18 cellular contexts compared by ENCODE assay signal in genomic region chr10:130439796-130440195, GRCh38.
DNase-seq lines count a peak whose midpoint lies in the region; ATAC-seq and TF ChIP-seq lines count a peak whose summit lies in the region.
"Had no signal": no experiment of that assay in that cellular context is flagged by ENCODE, and none has a peak within 500 bp of the region (broad histone marks: within the 10 kb centered on the region; RNA-seq: fewer than 3 reads in every experiment).

No MANE protein-coding gene starts in this region.

- H3K9me3 ChIP-seq in H9 (ENCODE audit: control insufficient read depth, low read depth, low read length) (no peaks in the 10 kb centered on the region), endodermal cell (ENCODE audit: control insufficient read depth, low read length) (no peaks in the 10 kb centered on the region), trophoblast cell (ENCODE audit: insufficient read depth, low read depth, low read length) (no peaks in the 10 kb centered on the region)
- H3K9me3 ChIP-seq: A549, Caco-2 had no signal

- H3K23ac ChIP-seq in H9 (ENCODE audit: insufficient read length, low read depth, low read length) = no peak overlapping the region
- no peak overlapping the region for H3K23ac ChIP-seq in trophoblast cell (ENCODE audit: low read length)

- H4K91ac ChIP-seq in H9 (ENCODE audit: insufficient read length, low read depth, low read length) (no peak overlapping the region), trophoblast cell (ENCODE audit: low read depth, low read length) (no peak overlapping the region)

- peak; percentile 31 for DNase-seq in activated CD8-positive, alpha-beta memory T cell treated with anti-CD3 and anti-CD28 coated beads, Interleukin-2, amount 10 ng/mL, durations not matched to agents 7 days and 5 days
- DNase-seq in activated CD8-positive, alpha-beta memory T cell treated with anti-CD3 and anti-CD28 coated beads, Interleukin-2, amount 50 U/mL, for 4 hours = no peak
- DNase-seq in H9 (peak; percentile 15), endodermal cell (peak; percentile 20), trophoblast cell (no peak), NCI-H2107 (lab: John Stamatoyannopoulos, UW) (no peak), inferior parietal cortex (ENCODE audit: extremely low spot score) (no peak), DMS153 treated with DMSO at 0.1 percent for 48 hours (lab: John Stamatoyannopoulos, UW; ENCODE audit: unreplicated experiment) (no peak)
- DNase-seq: AML-193; Caco-2; CD4-positive, alpha-beta T cell; GDM1; GM23248; HCEC 1CT had no signal

- H3K27me3 ChIP-seq in H9 (ENCODE audit: insufficient read depth, low read length) (no peaks in the 10 kb centered on the region), endodermal cell (ENCODE audit: control insufficient read depth, insufficient read depth, low read length, poor library complexity, severe bottlenecking) (no peaks in the 10 kb centered on the region), trophoblast cell (ENCODE audit: insufficient read depth, low read length) (no peaks in the 10 kb centered on the region)

- H3K4me2 ChIP-seq in H9 (ENCODE audit: insufficient read depth, insufficient read length, low read length) (no peak overlapping the region), trophoblast cell (ENCODE audit: low read length) (no peak overlapping the region)
- H3K4me2 ChIP-seq: A549 had no signal

- H3K36me3 Mint-ChIP-seq in activated CD8-positive, alpha-beta memory T cell treated with anti-CD3 and anti-CD28 coated beads, Interleukin-2, amount 10 ng/mL, durations not matched to agents 7 days and 5 days = no peaks in the 10 kb centered on the region
- no peaks in the 10 kb centered on the region for H3K36me3 Mint-ChIP-seq in H9 (ENCODE audit: insufficient read depth in 1 of 3, low read depth in 3 of 3)
- H3K36me3 Mint-ChIP-seq in endodermal cell (ENCODE audit: low read depth) = no peaks in the 10 kb centered on the region

- H2BK120ac ChIP-seq in H9 (ENCODE audit: low read depth, low read length, poor library complexity, severe bottlenecking) = no peak overlapping the region
- H2BK120ac ChIP-seq in trophoblast cell (ENCODE audit: insufficient read depth, low read length, poor library complexity) = no peak overlapping the region

- H3K56ac ChIP-seq in H9 (ENCODE audit: insufficient read length, low read depth, low read length) = no peak overlapping the region

- H4K12ac ChIP-seq in trophoblast cell (ENCODE audit: low read depth, low read length) = no peak overlapping the region

- H2BK20ac ChIP-seq in H9 (ENCODE audit: low read depth, low read length, poor library complexity, severe bottlenecking) = no peak overlapping the region

- H3K4me3 Mint-ChIP-seq in activated CD8-positive, alpha-beta memory T cell treated with anti-CD3 and anti-CD28 coated beads, Interleukin-2, amount 10 ng/mL, durations not matched to agents 7 days and 5 days = no peak overlapping the region
- H3K4me3 Mint-ChIP-seq in H9 (no peak overlapping the region), endodermal cell (no peak overlapping the region)
- H3K4me3 Mint-ChIP-seq: CD4-positive, alpha-beta T cell had no signal

- no peak for ATAC-seq in activated CD8-positive, alpha-beta memory T cell treated with anti-CD3 and anti-CD28 coated beads, Interleukin-2, amount 10 ng/mL, durations not matched to agents 7 days and 5 days
- ATAC-seq: A549 had no signal

- H4K20me1 ChIP-seq in H9 (ENCODE audit: control insufficient read depth, insufficient read depth, insufficient read length) = no peaks in the 10 kb centered on the region

- H2AK5ac ChIP-seq in H9 (ENCODE audit: insufficient read length, low read length) = no peak overlapping the region
- H2AK5ac ChIP-seq in trophoblast cell (ENCODE audit: low read length) = no peak overlapping the region

- H3T11ph ChIP-seq in H9 (ENCODE audit: low read length) = no peak overlapping the region

- no peaks in the 10 kb centered on the region for H3K23me2 ChIP-seq in H9 (ENCODE audit: insufficient read length, low read depth, low read length, poor library complexity, severe bottlenecking)

- H3K4ac ChIP-seq in H9 (ENCODE audit: low read depth, low read length) (no peak overlapping the region), trophoblast cell (ENCODE audit: low read depth, low read length) (no peak overlapping the region)

- H2AFZ ChIP-seq in H9 (ENCODE audit: low read length) (no peak overlapping the region), trophoblast cell (ENCODE audit: insufficient read depth, low read length, poor library complexity) (no peak overlapping the region)
- H2AFZ ChIP-seq: GM23248 had no signal

- no peaks in the 10 kb centered on the region for H3K36me3 ChIP-seq in endodermal cell (ENCODE audit: control insufficient read depth, insufficient read depth, low read length)
- no peaks in the 10 kb centered on the region for H3K36me3 ChIP-seq in trophoblast cell (ENCODE audit: control insufficient read depth in 1 of 2, insufficient read depth in 2 of 2, low read length in 2 of 2)

- H3K4me1 Mint-ChIP-seq in activated CD8-positive, alpha-beta memory T cell treated with anti-CD3 and anti-CD28 coated beads, Interleukin-2, amount 10 ng/mL, durations not matched to agents 7 days and 5 days = no peaks in the 10 kb centered on the region
- H3K4me1 Mint-ChIP-seq in H9 = peaks cover 0 to 9% of the 10 kb centered on the region in 2 experiments; a peak in 1 of 4 replicates
- H3K4me1 Mint-ChIP-seq in endodermal cell = no peaks in the 10 kb centered on the region

- H3K9ac ChIP-seq in H9 (ENCODE audit: extremely low read depth, insufficient read length, low read length) (no peak overlapping the region), endodermal cell (ENCODE audit: extremely low read depth, low read length, poor library complexity, severe bottlenecking) (no peak overlapping the region), trophoblast cell (ENCODE audit: low read length) (peak overlapping the region; percentile 15)
- H3K9ac ChIP-seq: GM23248 had no signal

- H3K79me2 ChIP-seq in H9 (ENCODE audit: insufficient read depth, low read length) = no peaks in the 10 kb centered on the region
- no peaks in the 10 kb centered on the region for H3K79me2 ChIP-seq in trophoblast cell (ENCODE audit: control insufficient read depth, insufficient read depth, low read length, poor library complexity)

- H3K27ac Mint-ChIP-seq in activated CD8-positive, alpha-beta memory T cell treated with anti-CD3 and anti-CD28 coated beads, Interleukin-2, amount 10 ng/mL, durations not matched to agents 7 days and 5 days = no peak overlapping the region
- H3K27ac Mint-ChIP-seq in H9 (no peak overlapping the region), endodermal cell (no peak overlapping the region)
- H3K27ac Mint-ChIP-seq: CD4-positive, alpha-beta T cell had no signal

- H3K4me3 ChIP-seq in endodermal cell (ENCODE audit: low read length) = no peak overlapping the region
- H3K4me3 ChIP-seq in trophoblast cell (ENCODE audit: low read depth, low read length) = no peak overlapping the region
- H3K4me3 ChIP-seq: A549, GM23248 had no signal

- H2BK5ac ChIP-seq in H9 (ENCODE audit: insufficient read length, low read length) (no peak overlapping the region), trophoblast cell (ENCODE audit: low read depth, low read length, poor library complexity) (no peak overlapping the region)

- TF ChIP-seq CTCF in H9 (conservative IDR thresholded peaks at IDR 0.05) (no peak), endodermal cell (conservative IDR thresholded peaks at IDR 0.05) (no peak)

- no peaks in the 10 kb centered on the region for H3K4me1 ChIP-seq in H9 (ENCODE audit: insufficient read depth, low read length)
- no peaks in the 10 kb centered on the region for H3K4me1 ChIP-seq in endodermal cell (ENCODE audit: control insufficient read depth, insufficient read depth, low read length)
- no peaks in the 10 kb centered on the region for H3K4me1 ChIP-seq in trophoblast cell (ENCODE audit: control insufficient read depth in 1 of 2, insufficient read depth in 2 of 2, low read length in 2 of 2)
- H3K4me1 ChIP-seq: A549, Caco-2 had no signal

- no peak overlapping the region for H3K27ac ChIP-seq in H9 (ENCODE audit: insufficient read length, low read depth, low read length)
- H3K27ac ChIP-seq in endodermal cell (ENCODE audit: low read depth, low read length) = no peak overlapping the region
- no peak overlapping the region for H3K27ac ChIP-seq in trophoblast cell (ENCODE audit: low read depth, low read length)
- H3K27ac ChIP-seq: 22Rv1, A549, C4-2B, GM23248, HL-60 had no signal

- H3K14ac ChIP-seq in H9 (ENCODE audit: insufficient read depth, low read length) = no peak overlapping the region; the same call in 1 of the 2 replicates
- no peak overlapping the region for H3K14ac ChIP-seq in trophoblast cell (ENCODE audit: low read length)

- H3K9me3 Mint-ChIP-seq in activated CD8-positive, alpha-beta memory T cell treated with anti-CD3 and anti-CD28 coated beads, Interleukin-2, amount 10 ng/mL, durations not matched to agents 7 days and 5 days (ENCODE audit: low read depth) = peaks cover 6% of the 10 kb centered on the region
- H3K9me3 Mint-ChIP-seq in H9 (peaks cover 0 to 2% of the 10 kb centered on the region in 2 experiments; a peak in 1 of 5 replicates), endodermal cell (no peaks in the 10 kb centered on the region)
- H3K9me3 Mint-ChIP-seq: CD4-positive, alpha-beta T cell had no signal

- H3K79me1 ChIP-seq in H9 (ENCODE audit: insufficient read depth, low read depth, low read length, poor library complexity, severe bottlenecking) = no peaks in the 10 kb centered on the region
- H3K79me1 ChIP-seq in trophoblast cell (ENCODE audit: low read length) = no peaks in the 10 kb centered on the region

- WGBS in H9 (ENCODE audit: extremely low coverage, insufficient read length, low lambda C conversion rate) = no CpG with 5 or more reads among the region's 8 CpGs
- 67 to 94% methylated on average over 1 to 8 of the region's 8 CpGs for WGBS in endodermal cell (ENCODE audit: insufficient coverage in 1 of 2, insufficient read length in 1 of 2), 2 experiments
- whole genome bisulfite sequencing in trophoblast cell (ENCODE audit: extremely low coverage, insufficient coverage, insufficient read length) = no CpG with 5 or more reads among the region's 8 CpGs

- no peak overlapping the region for H2BK15ac ChIP-seq in H9 (ENCODE audit: low read depth, low read length)

- CTCF ChIA-PET in activated CD8-positive, alpha-beta memory T cell treated with anti-CD3 and anti-CD28 coated beads, Interleukin-2, amount 10 ng/mL, durations not matched to agents 7 days and 5 days (lab: Charles Lee) = no interaction called here

- H2BK12ac ChIP-seq in H9 (ENCODE audit: insufficient read length, low read depth, low read length) = no peak overlapping the region
- no peak overlapping the region for H2BK12ac ChIP-seq in trophoblast cell (ENCODE audit: low read length)

- no peaks in the 10 kb centered on the region for H3K27me3 Mint-ChIP-seq in activated CD8-positive, alpha-beta memory T cell treated with anti-CD3 and anti-CD28 coated beads, Interleukin-2, amount 10 ng/mL, durations not matched to agents 7 days and 5 days
- H3K27me3 Mint-ChIP-seq in H9 (ENCODE audit: low read depth) (peaks cover 21% of the 10 kb centered on the region), endodermal cell (ENCODE audit: insufficient read depth) (peaks cover 5% of the 10 kb centered on the region)

- H4K8ac ChIP-seq in H9 (replicated peaks; ENCODE audit: insufficient read length, low read depth, low read length) (no peak overlapping the region), trophoblast cell (ENCODE audit: low read depth, low read length) (no peak overlapping the region)

- H4K5ac ChIP-seq in H9 (ENCODE audit: insufficient read length, low read depth, low read length) = no peak overlapping the region

- H3K18ac ChIP-seq in H9 (ENCODE audit: insufficient read length, low read depth, low read length) = no peak overlapping the region
- H3K18ac ChIP-seq in trophoblast cell (ENCODE audit: low read length) = no peak overlapping the region

Comparison
In these comparisons a context has a peak if more than half of its experiments do, and no peak if none do; other contexts are left out.
1. DNase-seq: peak in activated CD8-positive, alpha-beta memory T cell treated with anti-CD3 and anti-CD28 coated beads, Interleukin-2, amount 10 ng/mL, durations not matched to agents 7 days and 5 days (single experiment), H9 (single experiment) and endodermal cell (single experiment); none in activated CD8-positive, alpha-beta memory T cell treated with anti-CD3 and anti-CD28 coated beads, Interleukin-2, amount 50 U/mL, for 4 hours (single experiment), trophoblast cell (0 of 2), NCI-H2107 (single experiment), inferior parietal cortex (single experiment) and DMS153 treated with DMSO at 0.1 percent for 48 hours (single experiment).